8 cellular contexts compared by ENCODE assay signal in genomic region chr1:25695991-25696330, GRCh38.
DNase-seq lines count a peak whose midpoint lies in the region; ATAC-seq and TF ChIP-seq lines count a peak whose summit lies in the region.

No MANE protein-coding gene starts in this region.

- peak overlapping the region in 1 of 2 experiments; percentile 96; a peak in 3 of 4 replicates for H4K8ac ChIP-seq in IMR-90 (ENCODE audit: low read depth in 2 of 2, low read length in 2 of 2)

- H3K4ac ChIP-seq in IMR-90 (ENCODE audit: low read depth, low read length): peak overlapping the region; percentile 97

- H3K79me1 ChIP-seq in IMR-90 (ENCODE audit: low read depth in 1 of 2, low read length in 2 of 2): peaks cover 0 to 30% of the 10 kb centered on the region in 2 experiments; a peak in 2 of 4 replicates

- H3K9me3 ChIP-seq in IMR-90 (ENCODE audit: control insufficient read depth, insufficient read depth, low read length): no peaks in the 10 kb centered on the region

- peaks cover 38% of the 10 kb centered on the region for H3K4me1 ChIP-seq in IMR-90 (ENCODE audit: control insufficient read depth, insufficient read depth, low read length)

- intact Hi-C loops in IMR-90 (cut with micrococcal nuclease): loop anchor here (1.0 to 2.0 kb wide), 2 partner anchors 15 to 79 kb away; partner anchors contain the start of gene MAN1C1

- H2AK9ac ChIP-seq in IMR-90 (replicated peaks; ENCODE audit: low read depth, low read length, poor library complexity): peak overlapping the region; percentile 95

- H3K27me3 Mint-ChIP-seq in nephron progenitor cell (ENCODE audit: low read depth, poor library complexity): peaks cover 21% of the 10 kb centered on the region

- no peaks in the 10 kb centered on the region for H4K20me1 ChIP-seq in IMR-90 (ENCODE audit: insufficient read depth, low read length)

- H3K4me3 ChIP-seq in AG09309 (ENCODE audit: control insufficient read depth, low read depth, low read length): no peak overlapping the region
- no peak overlapping the region for H3K4me3 ChIP-seq in IMR-90 (ENCODE audit: insufficient read depth, low read depth, low read length)

- H3K18ac ChIP-seq in IMR-90 (ENCODE audit: low read depth, low read length): peak overlapping the region; percentile 84

- H2BK5ac ChIP-seq in IMR-90 (ENCODE audit: low read depth, low read length, poor library complexity, severe bottlenecking): peak overlapping the region; percentile 96

- dilution Hi-C loops in IMR-90 (cut with HindIII; ENCODE audit: low sequenced_read_pairs, unreplicated experiment): no loop called here

- H2AFZ ChIP-seq in IMR-90 (replicated peaks; ENCODE audit: low read length, poor library complexity): peak overlapping the region; percentile 15

- H3K9me3 Mint-ChIP-seq in nephron progenitor cell: no peaks in the 10 kb centered on the region

- peak overlapping the region; percentile 46; the same call in 1 of the 2 replicates for H3K9ac ChIP-seq in IMR-90 (ENCODE audit: low read depth, low read length)

- no peaks in the 10 kb centered on the region for H3K36me3 ChIP-seq in IMR-90 (ENCODE audit: control insufficient read depth, insufficient read depth, low read length)

- in situ Hi-C loops in IMR-90 (cut with MboI; ENCODE audit: low sequenced_read_pairs): no loop called here

- TF ChIP-seq RAD21 in IMR-90 (IDR thresholded peaks at IDR 0.05; ENCODE audit: low read length): peak; percentile 21; the same call in 1 of the 2 replicates

- peak overlapping the region; percentile 99 for H2BK120ac ChIP-seq in IMR-90 (ENCODE audit: low read depth, low read length)

- H3K27me3 ChIP-seq in IMR-90 (ENCODE audit: control insufficient read depth, insufficient read depth, low read length): no peaks in the 10 kb centered on the region

- H3K14ac ChIP-seq in IMR-90 (replicated peaks; ENCODE audit: low read depth, low read length): peak overlapping the region; percentile 96

- H3K23ac ChIP-seq in IMR-90 (ENCODE audit: low read depth, low read length): peak overlapping the region; percentile 93

- H2BK15ac ChIP-seq in IMR-90 (ENCODE audit: low read depth, low read length): peak overlapping the region; percentile 11; the same call in 2 of the 3 replicates

- TF ChIP-seq CTCF in AG09309 (IDR thresholded peaks at IDR 0.05; ENCODE audit: control insufficient read depth, insufficient read depth, low read depth, low read length, missing control alignments): no peak
- TF ChIP-seq CTCF in IMR-90 (conservative IDR thresholded peaks at IDR 0.05; ENCODE audit: low read depth, low read length): no peak
- no peak for TF ChIP-seq CTCF in nephron progenitor cell (IDR thresholded peaks at IDR 0.05)

- ATAC-seq in IMR-90 (ENCODE audit: low read depth) (peak; percentile 33), HG02763 (IDR thresholded peaks at IDR 0.05; ENCODE audit: unreplicated experiment) (no peak), HG03175 (IDR thresholded peaks at IDR 0.05; ENCODE audit: unreplicated experiment) (no peak)

- H3K36me3 Mint-ChIP-seq in nephron progenitor cell (ENCODE audit: low read depth): no peaks in the 10 kb centered on the region

- peak overlapping the region; percentile 93 for H4K5ac ChIP-seq in IMR-90 (ENCODE audit: low read depth, low read length)

- peak overlapping the region; percentile 96 for H2BK20ac ChIP-seq in IMR-90 (ENCODE audit: low read depth, low read length)

- CTCF ChIA-PET in IMR-90 (lab: Yijun Ruan, JAX): interaction anchor here (1.4 kb wide), 1 partner anchor 77 kb away, joined by 3 read pairs; no protein-coding TSS in a partner anchor

- no CpG with 5 or more reads among the region's 5 CpGs for WGBS in IMR-90 (ENCODE audit: extremely low coverage in 2 of 2, insufficient read length in 1 of 2), 2 experiments

- POLR2A ChIA-PET in IMR-90 (lab: Charles Lee; ENCODE audit: unreplicated experiment): no interaction called here

- no peak for TF ChIP-seq POLR2A in IMR-90 (IDR thresholded peaks at IDR 0.05; ENCODE audit: low read depth, low read length)

- H3K4me1 Mint-ChIP-seq in nephron progenitor cell: peaks cover 43% of the 10 kb centered on the region

- peak; percentile 81 for DNase-seq in AG09309 (ENCODE audit: low read depth)
- peak; percentile 97 for DNase-seq in IMR-90
- DNase-seq in epithelial cell of prostate (ENCODE audit: low read depth, low spot score): no peak
- no peak for DNase-seq in nephron progenitor cell
- DNase-seq in NCI-H187 (lab: John Stamatoyannopoulos, UW): no peak
- DNase-seq in retina: no peak

- BruUV-seq in IMR-90 (replicated peaks; lab: Mats Ljungman, UMichigan): no TSS peak

- H3K27ac Mint-ChIP-seq in nephron progenitor cell: peak overlapping the region; percentile 21

- peak overlapping the region; percentile 85 for H2AK5ac ChIP-seq in IMR-90 (ENCODE audit: low read depth, low read length)

- H4K91ac ChIP-seq in IMR-90 (ENCODE audit: insufficient read depth, low read depth, low read length): peak overlapping the region; percentile 67

- H3K4me3 Mint-ChIP-seq in nephron progenitor cell: no peak overlapping the region

- H3K9me1 ChIP-seq in IMR-90 (ENCODE audit: insufficient read depth, low read length): peaks cover 27% of the 10 kb centered on the region

- H3K27ac ChIP-seq in IMR-90 (ENCODE audit: insufficient read depth, low read length) (peak overlapping the region; percentile 96), epithelial cell of prostate (peak overlapping the region; percentile 39)

- H3K4me2 ChIP-seq in IMR-90 (ENCODE audit: low read depth, low read length): peak overlapping the region; percentile 33

- peak overlapping the region; percentile 72 for H3K56ac ChIP-seq in IMR-90 (ENCODE audit: extremely low read depth, insufficient read depth, low read length)

TF ChIP-seq in IMR-90, 13 proteins besides CTCF, POLR2A, EP300 and RAD21:
- peak; percentile 68 for TF ChIP-seq RCOR1 (IDR thresholded peaks at IDR 0.05; ENCODE audit: insufficient replicate concordance, low read length)
- TF ChIP-seq RFX5 (IDR thresholded peaks at IDR 0.05; ENCODE audit: low read depth, low read length): no peak
- peak; percentile 51; the same call in 1 of the 2 replicates for TF ChIP-seq MXI1 (IDR thresholded peaks at IDR 0.05; ENCODE audit: borderline replicate concordance, low read depth, low read length)
- TF ChIP-seq FOS (IDR thresholded peaks at IDR 0.05; ENCODE audit: low read depth, low read length): peak; percentile 90
- TF ChIP-seq BHLHE40 (IDR thresholded peaks at IDR 0.05; ENCODE audit: low read depth, low read length): no peak
- peak; percentile 65 for TF ChIP-seq CEBPB (IDR thresholded peaks at IDR 0.05; ENCODE audit: low read depth, low read length)

Comparison
In these comparisons a context has a peak if more than half of its experiments do, and no peak if none do; other contexts are left out.
1. DNase-seq: peak in AG09309 (single experiment) and IMR-90 (single experiment); none in epithelial cell of prostate (single experiment), nephron progenitor cell (single experiment), NCI-H187 (0 of 2) and retina (single experiment).